ENCODE assay signal across 1 cellular context in the genomic region with DNA sequence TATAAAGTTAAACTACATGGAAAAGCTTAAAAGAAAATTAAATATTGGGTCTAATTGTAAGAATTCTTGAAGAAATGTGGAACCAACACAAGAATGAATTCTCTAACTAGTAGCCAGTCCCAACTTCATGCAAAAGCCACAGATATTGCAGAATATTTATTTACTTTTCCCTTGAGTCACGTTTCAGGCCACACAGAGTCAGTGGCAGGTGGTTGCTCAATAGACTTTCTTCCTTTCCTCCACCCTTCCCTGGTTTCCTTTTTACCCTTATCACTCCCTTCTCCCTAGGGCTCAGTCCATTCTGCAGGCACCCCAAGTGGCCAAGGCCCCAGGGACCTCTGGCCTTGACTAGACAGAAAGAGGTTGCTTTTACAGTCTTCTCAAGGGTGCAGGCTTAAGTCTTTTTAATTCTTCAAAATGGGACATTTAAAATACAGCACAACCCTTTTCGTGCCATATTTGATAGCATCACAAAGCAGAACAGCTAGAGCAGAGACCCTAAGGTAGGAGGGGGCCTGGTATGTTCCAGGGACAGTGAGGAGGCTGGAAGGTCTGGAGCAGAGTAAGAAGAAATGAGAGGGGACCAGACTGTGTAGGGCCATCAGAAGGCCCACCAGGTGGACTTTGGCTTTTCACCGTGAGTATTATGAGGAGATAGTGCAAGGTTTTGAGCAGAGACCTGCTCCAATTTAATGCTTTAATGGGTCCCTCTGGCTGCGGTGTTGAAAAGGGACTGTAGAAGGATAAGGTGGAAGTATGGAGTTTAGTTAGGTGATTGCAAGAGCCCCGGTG.
TF ChIP-seq lines count a peak whose summit lies in the region.

No MANE protein-coding gene starts in this region.

TF ChIP-seq in K562, 482 proteins besides CTCF, POLR2A, EP300 and RAD21 (continued from another document):
- peak; percentile 86 for TF ChIP-seq CEBPB (tag; IDR thresholded peaks at IDR 0.05)
- peak; percentile 70 for TF ChIP-seq BHLHE40 (IDR thresholded peaks at IDR 0.05; ENCODE audit: low read length)
- no peak for TF ChIP-seq KLF16 (IDR thresholded peaks at IDR 0.05)
- TF ChIP-seq FOXA3 (CRISPR knock-in tag; conservative IDR thresholded peaks at IDR 0.05 in 1 of 2, IDR thresholded peaks at IDR 0.05 in 1 of 2), result peak in 1 of 2 experiments; percentile 31; a peak in 1 of 4 replicates
- no peak for TF ChIP-seq ZNF778 (CRISPR knock-in tag; IDR thresholded peaks at IDR 0.05)
- TF ChIP-seq FOSL1 (tag; conservative IDR thresholded peaks at IDR 0.05), result 0 out of 2 replicates have a peak, but pooled peaks have one; percentile 15
- TF ChIP-seq, protein P1, sequence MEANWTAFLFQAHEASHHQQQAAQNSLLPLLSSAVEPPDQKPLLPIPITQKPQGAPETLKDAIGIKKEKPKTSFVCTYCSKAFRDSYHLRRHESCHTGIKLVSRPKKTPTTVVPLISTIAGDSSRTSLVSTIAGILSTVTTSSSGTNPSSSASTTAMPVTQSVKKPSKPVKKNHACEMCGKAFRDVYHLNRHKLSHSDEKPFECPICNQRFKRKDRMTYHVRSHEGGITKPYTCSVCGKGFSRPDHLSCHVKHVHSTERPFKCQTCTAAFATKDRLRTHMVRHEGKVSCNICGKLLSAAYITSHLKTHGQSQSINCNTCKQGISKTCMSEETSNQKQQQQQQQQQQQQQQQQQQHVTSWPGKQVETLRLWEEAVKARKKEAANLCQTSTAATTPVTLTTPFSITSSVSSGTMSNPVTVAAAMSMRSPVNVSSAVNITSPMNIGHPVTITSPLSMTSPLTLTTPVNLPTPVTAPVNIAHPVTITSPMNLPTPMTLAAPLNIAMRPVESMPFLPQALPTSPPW (CRISPR knock-in tag; IDR thresholded peaks at IDR 0.05), result no peak
- TF ChIP-seq, protein P2, sequence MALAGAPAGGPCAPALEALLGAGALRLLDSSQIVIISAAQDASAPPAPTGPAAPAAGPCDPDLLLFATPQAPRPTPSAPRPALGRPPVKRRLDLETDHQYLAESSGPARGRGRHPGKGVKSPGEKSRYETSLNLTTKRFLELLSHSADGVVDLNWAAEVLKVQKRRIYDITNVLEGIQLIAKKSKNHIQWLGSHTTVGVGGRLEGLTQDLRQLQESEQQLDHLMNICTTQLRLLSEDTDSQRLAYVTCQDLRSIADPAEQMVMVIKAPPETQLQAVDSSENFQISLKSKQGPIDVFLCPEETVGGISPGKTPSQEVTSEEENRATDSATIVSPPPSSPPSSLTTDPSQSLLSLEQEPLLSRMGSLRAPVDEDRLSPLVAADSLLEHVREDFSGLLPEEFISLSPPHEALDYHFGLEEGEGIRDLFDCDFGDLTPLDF (CRISPR knock-in tag; IDR thresholded peaks at IDR 0.05), result no peak
- no peak for TF ChIP-seq CEBPG (CRISPR knock-in tag; IDR thresholded peaks at IDR 0.05)
- peak; percentile 68 to 82 for TF ChIP-seq CEBPG (tag; conservative IDR thresholded peaks at IDR 0.05 in 1 of 2, IDR thresholded peaks at IDR 0.05 in 1 of 2)
- TF ChIP-seq, protein P3, sequence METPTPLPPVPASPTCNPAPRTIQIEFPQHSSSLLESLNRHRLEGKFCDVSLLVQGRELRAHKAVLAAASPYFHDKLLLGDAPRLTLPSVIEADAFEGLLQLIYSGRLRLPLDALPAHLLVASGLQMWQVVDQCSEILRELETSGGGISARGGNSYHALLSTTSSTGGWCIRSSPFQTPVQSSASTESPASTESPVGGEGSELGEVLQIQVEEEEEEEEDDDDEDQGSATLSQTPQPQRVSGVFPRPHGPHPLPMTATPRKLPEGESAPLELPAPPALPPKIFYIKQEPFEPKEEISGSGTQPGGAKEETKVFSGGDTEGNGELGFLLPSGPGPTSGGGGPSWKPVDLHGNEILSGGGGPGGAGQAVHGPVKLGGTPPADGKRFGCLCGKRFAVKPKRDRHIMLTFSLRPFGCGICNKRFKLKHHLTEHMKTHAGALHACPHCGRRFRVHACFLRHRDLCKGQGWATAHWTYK (CRISPR knock-in tag; IDR thresholded peaks at IDR 0.05), result peak; percentile 92
- TF ChIP-seq RFX1 (IDR thresholded peaks at IDR 0.05), result no peak
- TF ChIP-seq ZNF707 (CRISPR knock-in tag; conservative IDR thresholded peaks at IDR 0.05), result no peak
- TF ChIP-seq ARID1B (IDR thresholded peaks at IDR 0.05), result no peak; the same call in 1 of the 2 replicates
- TF ChIP-seq ZNF347 (CRISPR knock-in tag; IDR thresholded peaks at IDR 0.05; ENCODE audit: low read depth), result no peak
- TF ChIP-seq ZNF431 (CRISPR knock-in tag; IDR thresholded peaks at IDR 0.05), result no peak
